36 cellular contexts compared by ENCODE assay signal in genomic region chr7:153407291-153408046, GRCh38.
"Had no signal": no experiment of that assay in that cellular context is flagged by ENCODE, and none has a peak within 500 bp of the region (broad histone marks: within the 10 kb centered on the region; RNA-seq: fewer than 3 reads in every experiment).

No MANE protein-coding gene starts in this region.

- H3K36me3 Mint-ChIP-seq: activated CD4-positive, alpha-beta memory T cell treated with anti-CD3 and anti-CD28 coated beads for 36 hours; activated naive CD8-positive, alpha-beta T cell treated with anti-CD3 and anti-CD28 coated beads for 36 hours had no signal

- FAIRE-seq: astrocyte, colon, TTC549 had no signal

- H3K27ac ChIP-seq: adrenal gland, body of pancreas, brain microvascular endothelial cell, breast epithelium, VCaP had no signal

- DNase-seq: activated B cell treated with CpG ODN at 0.5 μM for 24 hours; activated CD4-positive, alpha-beta memory T cell treated with anti-CD3 and anti-CD28 coated beads for 36 hours; activated CD4-positive, alpha-beta T cell treated with anti-CD3 and anti-CD28 coated beads for 4 hours; activated CD4-positive, alpha-beta T cell treated with anti-CD3 and anti-CD28 coated beads, Interleukin-2, amount 10 ng/mL, durations not matched to agents 24 days and 14 days; activated CD4-positive, alpha-beta T cell treated with anti-CD3 and anti-CD28 coated beads, Interleukin-2, amount 50 U/mL, for 1 hour; activated CD4-positive, alpha-beta T cell treated with anti-CD3 and anti-CD28 coated beads, Interleukin-2, amount 50 U/mL, for 4 hours; activated CD4-positive, CD25-positive, alpha-beta regulatory T cell treated with anti-CD3 and anti-CD28 coated beads, Interleukin-2, amount 50 U/mL, for 72 hours; activated CD8-positive, alpha-beta memory T cell treated with anti-CD3 and anti-CD28 coated beads, Interleukin-2, amount 50 U/mL, for 4 hours; activated CD8-positive, alpha-beta T cell treated with anti-CD3 and anti-CD28 coated beads for 36 hours; activated effector memory CD4-positive, alpha-beta T cell treated with anti-CD3 and anti-CD28 coated beads, Interleukin-2, amount 50 U/mL, for 16 hours; activated gamma-delta T cell treated with Interleukin-2 at 50 U/mL for 16 hours; activated naive CD4-positive, alpha-beta T cell; activated naive CD4-positive, alpha-beta T cell treated with anti-CD3 and anti-CD28 coated beads for 36 hours; activated naive CD4-positive, alpha-beta T cell treated with anti-CD3 and anti-CD28 coated beads, Interleukin-2, amount 50 U/mL, for 16 hours; activated naive CD8-positive, alpha-beta T cell treated with anti-CD3 and anti-CD28 coated beads for 36 hours; activated T-cell treated with anti-CD3 and anti-CD28 coated beads for 4 hours; activated T-cell treated with anti-CD3 and anti-CD28 coated beads, Interleukin-2, amount 50 U/mL, for 1 hour; activated T-cell treated with anti-CD3 and anti-CD28 coated beads, Interleukin-2, amount 50 U/mL, for 4 hours; activated T-cell treated with anti-CD3 and anti-CD28 coated beads, Interleukin-2, amount 50 U/mL, for 72 hours; adrenal gland; amniotic stem cell; aorta; body of pancreas; brain microvascular endothelial cell; central memory CD4-positive, alpha-beta T cell; T-helper 2 cell; T-helper 9 cell had no signal

- H3K36me3 ChIP-seq: adrenal gland, brain microvascular endothelial cell, breast epithelium had no signal

- H3K4me1 ChIP-seq: adrenal gland, body of pancreas, breast epithelium had no signal

- H3K4me1 Mint-ChIP-seq: activated B cell treated with CpG ODN at 0.5 μM for 24 hours; activated CD4-positive, alpha-beta T cell treated with anti-CD3 and anti-CD28 coated beads, Interleukin-2, amount 10 ng/mL, durations not matched to agents 24 days and 14 days; activated naive CD8-positive, alpha-beta T cell treated with anti-CD3 and anti-CD28 coated beads for 36 hours; activated T-helper 17 cell treated with anti-CD3 and anti-CD28 coated beads, Interleukin-2, amount 50 U/mL, for 72 hours had no signal

- H3K27ac Mint-ChIP-seq: activated B cell treated with CpG ODN at 0.5 μM for 24 hours; activated CD4-positive, alpha-beta memory T cell treated with anti-CD3 and anti-CD28 coated beads for 36 hours; activated CD4-positive, alpha-beta T cell treated with anti-CD3 and anti-CD28 coated beads, Interleukin-2, amount 10 ng/mL, durations not matched to agents 24 days and 14 days; activated CD8-positive, alpha-beta T cell treated with anti-CD3 and anti-CD28 coated beads for 36 hours; activated naive CD4-positive, alpha-beta T cell treated with anti-CD3 and anti-CD28 coated beads for 36 hours; activated naive CD4-positive, alpha-beta T cell treated with anti-CD3 and anti-CD28 coated beads, Interleukin-2, amount 50 U/mL, for 72 hours; activated naive CD8-positive, alpha-beta T cell treated with anti-CD3 and anti-CD28 coated beads for 36 hours; activated T-cell treated with anti-CD3 and anti-CD28 coated beads, Interleukin-2, amount 50 U/mL, for 72 hours; activated T-helper 1 cell treated with anti-CD3 and anti-CD28 coated beads, Interleukin-12 subunit alpha, Interleukin-12 subunit beta, Interleukin-2, Interleukin-4 antibody, amounts not matched to agents 30 ng/mL and 10 ng/mL and 1 ng/mL, durations not matched to agents 14 hours and 24 hours and 36 hours; activated T-helper 17 cell treated with anti-CD3 and anti-CD28 coated beads, Interleukin-2, amount 50 U/mL, for 72 hours; T-helper 2 cell treated with Interferon-gamma antibody and Interleukin-4, amounts not matched to agents 5 μg/mL and 100 μg/mL, for 36 hours had no signal

- ATAC-seq: activated CD8-positive, alpha-beta T cell treated with anti-CD3 and anti-CD28 coated beads for 36 hours; activated naive CD4-positive, alpha-beta T cell treated with anti-CD3 and anti-CD28 coated beads, Interleukin-2, amount 50 U/mL, for 72 hours; activated T-cell treated with anti-CD3 and anti-CD28 coated beads, Interleukin-2, amount 50 U/mL, for 4 hours; activated T-cell treated with anti-CD3 and anti-CD28 coated beads, Interleukin-2, amount 50 U/mL, for 72 hours; activated T-helper 17 cell treated with anti-CD3 and anti-CD28 coated beads, Interleukin-2, amount 50 U/mL, for 72 hours; body of pancreas had no signal

- H3K9me3 ChIP-seq: adrenal gland had no signal

- H3K4me3 Mint-ChIP-seq: activated B cell treated with CpG ODN at 0.5 μM for 24 hours; activated CD4-positive, alpha-beta memory T cell treated with anti-CD3 and anti-CD28 coated beads for 36 hours; activated CD4-positive, alpha-beta T cell treated with anti-CD3 and anti-CD28 coated beads, Interleukin-2, amount 10 ng/mL, durations not matched to agents 24 days and 14 days; activated CD8-positive, alpha-beta T cell treated with anti-CD3 and anti-CD28 coated beads for 36 hours; activated naive CD4-positive, alpha-beta T cell treated with anti-CD3 and anti-CD28 coated beads for 36 hours; activated naive CD8-positive, alpha-beta T cell treated with anti-CD3 and anti-CD28 coated beads for 36 hours; activated T-cell treated with anti-CD3 and anti-CD28 coated beads, Interleukin-2, amount 50 U/mL, for 4 hours; activated T-cell treated with anti-CD3 and anti-CD28 coated beads, Interleukin-2, amount 50 U/mL, for 72 hours; activated T-helper 1 cell treated with anti-CD3 and anti-CD28 coated beads, Interleukin-12 subunit alpha, Interleukin-12 subunit beta, Interleukin-2, Interleukin-4 antibody, amounts not matched to agents 30 ng/mL and 10 ng/mL and 1 ng/mL, durations not matched to agents 14 hours and 24 hours and 36 hours; activated T-helper 17 cell treated with anti-CD3 and anti-CD28 coated beads, Interleukin-2, amount 50 U/mL, for 72 hours; T-helper 2 cell treated with Interferon-gamma antibody and Interleukin-4, amounts not matched to agents 5 μg/mL and 100 μg/mL, for 36 hours had no signal

- H3K27me3 Mint-ChIP-seq: activated B cell treated with CpG ODN at 0.5 μM for 24 hours; activated CD4-positive, alpha-beta memory T cell treated with anti-CD3 and anti-CD28 coated beads for 36 hours; activated CD4-positive, alpha-beta T cell treated with anti-CD3 and anti-CD28 coated beads, Interleukin-2, amount 10 ng/mL, durations not matched to agents 24 days and 14 days; activated CD8-positive, alpha-beta T cell treated with anti-CD3 and anti-CD28 coated beads for 36 hours; activated naive CD8-positive, alpha-beta T cell treated with anti-CD3 and anti-CD28 coated beads for 36 hours; activated T-helper 17 cell treated with anti-CD3 and anti-CD28 coated beads, Interleukin-2, amount 50 U/mL, for 72 hours had no signal

- H3K4me3 ChIP-seq: adrenal gland, body of pancreas, breast epithelium had no signal

- H3K27me3 ChIP-seq: adrenal gland, body of pancreas, brain microvascular endothelial cell, breast epithelium had no signal
